In the genomic region with DNA sequence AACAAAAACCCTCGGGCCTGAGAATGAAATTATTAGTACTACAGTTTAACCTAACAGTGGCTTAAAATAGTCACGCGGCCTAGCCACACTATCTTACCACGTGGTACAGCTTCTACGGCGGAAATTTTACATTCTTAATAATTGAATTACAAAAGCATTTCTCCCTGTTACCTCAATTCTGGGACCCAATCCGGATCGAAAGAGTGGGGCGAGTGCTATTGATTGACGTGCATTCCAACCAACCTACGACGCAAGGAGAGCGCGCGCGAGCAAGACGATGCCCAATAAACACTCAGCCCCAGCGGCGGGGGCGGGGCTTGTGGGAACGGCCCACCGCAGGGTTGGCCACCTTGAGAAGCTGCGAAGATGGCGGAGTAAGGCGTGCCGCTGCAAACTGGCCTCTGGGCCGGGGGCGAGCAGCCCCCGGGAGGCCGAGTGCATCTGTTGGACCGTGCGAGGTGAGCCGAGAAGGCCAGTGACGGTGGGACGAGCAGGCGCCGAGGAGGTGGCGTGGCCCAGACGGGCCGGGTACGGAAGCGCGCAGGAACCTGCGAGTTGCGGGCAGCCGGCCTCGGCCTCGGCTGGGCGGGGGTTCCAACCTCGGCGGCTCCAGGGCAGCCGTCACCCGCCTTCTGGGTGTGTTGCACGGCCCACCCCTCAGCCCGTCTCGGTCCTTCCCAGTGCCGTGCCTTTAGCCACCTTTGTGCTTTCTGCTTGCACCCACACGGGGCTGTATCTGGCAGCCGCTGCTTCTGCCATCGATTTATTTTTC, we compare ENCODE assay signal across 1 cellular context.
A peak's percentile ranks its signal among the peaks of the same experiment; 100 is the strongest.
TF ChIP-seq lines count a peak whose summit lies in the region.

No MANE protein-coding gene starts in this region.

TF ChIP-seq in GM23338, 12 proteins besides CTCF, POLR2A, EP300 and RAD21:
- TF ChIP-seq, protein P1, sequence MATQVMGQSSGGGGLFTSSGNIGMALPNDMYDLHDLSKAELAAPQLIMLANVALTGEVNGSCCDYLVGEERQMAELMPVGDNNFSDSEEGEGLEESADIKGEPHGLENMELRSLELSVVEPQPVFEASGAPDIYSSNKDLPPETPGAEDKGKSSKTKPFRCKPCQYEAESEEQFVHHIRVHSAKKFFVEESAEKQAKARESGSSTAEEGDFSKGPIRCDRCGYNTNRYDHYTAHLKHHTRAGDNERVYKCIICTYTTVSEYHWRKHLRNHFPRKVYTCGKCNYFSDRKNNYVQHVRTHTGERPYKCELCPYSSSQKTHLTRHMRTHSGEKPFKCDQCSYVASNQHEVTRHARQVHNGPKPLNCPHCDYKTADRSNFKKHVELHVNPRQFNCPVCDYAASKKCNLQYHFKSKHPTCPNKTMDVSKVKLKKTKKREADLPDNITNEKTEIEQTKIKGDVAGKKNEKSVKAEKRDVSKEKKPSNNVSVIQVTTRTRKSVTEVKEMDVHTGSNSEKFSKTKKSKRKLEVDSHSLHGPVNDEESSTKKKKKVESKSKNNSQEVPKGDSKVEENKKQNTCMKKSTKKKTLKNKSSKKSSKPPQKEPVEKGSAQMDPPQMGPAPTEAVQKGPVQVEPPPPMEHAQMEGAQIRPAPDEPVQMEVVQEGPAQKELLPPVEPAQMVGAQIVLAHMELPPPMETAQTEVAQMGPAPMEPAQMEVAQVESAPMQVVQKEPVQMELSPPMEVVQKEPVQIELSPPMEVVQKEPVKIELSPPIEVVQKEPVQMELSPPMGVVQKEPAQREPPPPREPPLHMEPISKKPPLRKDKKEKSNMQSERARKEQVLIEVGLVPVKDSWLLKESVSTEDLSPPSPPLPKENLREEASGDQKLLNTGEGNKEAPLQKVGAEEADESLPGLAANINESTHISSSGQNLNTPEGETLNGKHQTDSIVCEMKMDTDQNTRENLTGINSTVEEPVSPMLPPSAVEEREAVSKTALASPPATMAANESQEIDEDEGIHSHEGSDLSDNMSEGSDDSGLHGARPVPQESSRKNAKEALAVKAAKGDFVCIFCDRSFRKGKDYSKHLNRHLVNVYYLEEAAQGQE (IDR thresholded peaks at IDR 0.05; ENCODE audit: unreplicated experiment) = peak; percentile 23
- TF ChIP-seq CREB1 (CRISPR knock-in tag; IDR thresholded peaks at IDR 0.05; ENCODE audit: low read depth) (peak; percentile 88), ZNF331 (CRISPR knock-in tag; IDR thresholded peaks at IDR 0.05; ENCODE audit: low read depth) (no peak), POLR2AphosphoS5 (IDR thresholded peaks at IDR 0.05; ENCODE audit: low read depth) (peak; percentile 93), JUNB (IDR thresholded peaks at IDR 0.05; ENCODE audit: unreplicated experiment) (no peak)
- TF ChIP-seq, protein P2, sequence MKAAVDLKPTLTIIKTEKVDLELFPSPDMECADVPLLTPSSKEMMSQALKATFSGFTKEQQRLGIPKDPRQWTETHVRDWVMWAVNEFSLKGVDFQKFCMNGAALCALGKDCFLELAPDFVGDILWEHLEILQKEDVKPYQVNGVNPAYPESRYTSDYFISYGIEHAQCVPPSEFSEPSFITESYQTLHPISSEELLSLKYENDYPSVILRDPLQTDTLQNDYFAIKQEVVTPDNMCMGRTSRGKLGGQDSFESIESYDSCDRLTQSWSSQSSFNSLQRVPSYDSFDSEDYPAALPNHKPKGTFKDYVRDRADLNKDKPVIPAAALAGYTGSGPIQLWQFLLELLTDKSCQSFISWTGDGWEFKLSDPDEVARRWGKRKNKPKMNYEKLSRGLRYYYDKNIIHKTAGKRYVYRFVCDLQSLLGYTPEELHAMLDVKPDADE (IDR thresholded peaks at IDR 0.05) = peak; percentile 50; the same call in 1 of the 2 replicates
